1 cellular context compared by ENCODE assay signal in the genomic region with DNA sequence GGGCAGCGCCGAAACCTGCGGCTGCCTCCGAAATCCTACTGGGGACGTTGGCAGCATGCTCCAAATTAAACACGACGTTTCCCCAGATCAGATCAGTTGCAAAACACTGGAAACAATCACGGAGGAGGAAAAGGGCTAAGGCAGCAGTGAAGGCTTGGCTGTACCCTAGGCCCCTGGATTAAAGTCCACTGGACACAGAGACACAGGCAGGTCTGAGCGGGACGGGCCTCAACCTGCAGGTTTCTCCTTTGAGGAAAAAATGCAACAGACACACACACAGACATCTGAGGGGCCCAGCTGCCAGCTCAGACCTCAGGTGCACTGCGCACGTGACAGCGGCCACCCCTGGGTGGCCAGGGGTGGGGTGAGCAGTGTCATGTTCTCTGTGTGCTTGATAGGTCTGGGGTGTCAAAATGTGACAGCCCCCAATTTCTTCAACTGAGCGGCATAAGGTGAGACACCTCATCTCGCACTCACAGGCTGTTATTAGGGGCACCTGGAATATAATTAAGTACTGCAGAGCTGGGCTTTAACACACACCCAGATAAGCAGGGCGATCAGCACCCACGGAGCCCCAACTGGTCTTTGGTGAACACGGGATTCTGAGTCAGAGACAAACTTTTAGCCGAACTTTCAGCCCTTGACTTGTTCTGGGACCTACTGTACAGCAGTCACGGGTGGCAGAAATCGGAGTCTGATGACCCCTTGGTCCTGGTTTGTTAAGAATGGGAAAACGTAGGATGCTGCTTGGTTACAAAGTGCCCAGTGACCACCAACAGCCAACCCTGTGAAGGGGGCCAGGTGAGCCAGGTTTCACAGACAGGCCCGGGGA.
TF ChIP-seq lines count a peak whose summit lies in the region.

No MANE protein-coding gene starts in this region.

TF ChIP-seq in HepG2, 621 proteins besides CTCF, POLR2A, EP300 and RAD21 (continued from another document and continues in another):
- TF ChIP-seq, protein P1, sequence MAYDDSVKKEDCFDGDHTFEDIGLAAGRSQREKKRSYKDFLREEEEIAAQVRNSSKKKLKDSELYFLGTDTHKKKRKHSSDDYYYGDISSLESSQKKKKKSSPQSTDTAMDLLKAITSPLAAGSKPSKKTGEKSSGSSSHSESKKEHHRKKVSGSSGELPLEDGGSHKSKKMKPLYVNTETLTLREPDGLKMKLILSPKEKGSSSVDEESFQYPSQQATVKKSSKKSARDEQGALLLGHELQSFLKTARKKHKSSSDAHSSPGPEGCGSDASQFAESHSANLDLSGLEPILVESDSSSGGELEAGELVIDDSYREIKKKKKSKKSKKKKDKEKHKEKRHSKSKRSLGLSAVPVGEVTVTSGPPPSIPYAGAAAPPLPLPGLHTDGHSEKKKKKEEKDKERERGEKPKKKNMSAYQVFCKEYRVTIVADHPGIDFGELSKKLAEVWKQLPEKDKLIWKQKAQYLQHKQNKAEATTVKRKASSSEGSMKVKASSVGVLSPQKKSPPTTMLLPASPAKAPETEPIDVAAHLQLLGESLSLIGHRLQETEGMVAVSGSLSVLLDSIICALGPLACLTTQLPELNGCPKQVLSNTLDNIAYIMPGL (CRISPR knock-in tag; IDR thresholded peaks at IDR 0.05; ENCODE audit: borderline replicate concordance in 1 of 2, low read depth in 1 of 2): peak; percentile 38 to 59; a peak in 3 of 4 replicates
- TF ChIP-seq ZSCAN21 (CRISPR knock-in tag; IDR thresholded peaks at IDR 0.05; ENCODE audit: borderline replicate concordance): 0 out of 2 replicates have a peak, but pooled peaks have one; percentile 37
- TF ChIP-seq, protein P2, sequence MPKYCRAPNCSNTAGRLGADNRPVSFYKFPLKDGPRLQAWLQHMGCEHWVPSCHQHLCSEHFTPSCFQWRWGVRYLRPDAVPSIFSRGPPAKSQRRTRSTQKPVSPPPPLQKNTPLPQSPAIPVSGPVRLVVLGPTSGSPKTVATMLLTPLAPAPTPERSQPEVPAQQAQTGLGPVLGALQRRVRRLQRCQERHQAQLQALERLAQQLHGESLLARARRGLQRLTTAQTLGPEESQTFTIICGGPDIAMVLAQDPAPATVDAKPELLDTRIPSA (CRISPR knock-in tag; IDR thresholded peaks at IDR 0.05; ENCODE audit: borderline replicate concordance): no peak
- TF ChIP-seq HMG20B (CRISPR knock-in tag; conservative IDR thresholded peaks at IDR 0.05): peak; percentile 72
- TF ChIP-seq ZNF331 (CRISPR knock-in tag; IDR thresholded peaks at IDR 0.05): 0 out of 2 replicates have a peak, but pooled peaks have one; percentile 29
- peak; percentile 54 for TF ChIP-seq BORCS8-MEF2B (CRISPR knock-in tag; IDR thresholded peaks at IDR 0.05)
- peak; percentile 74; the same call in 1 of the 2 replicates for TF ChIP-seq CREM (IDR thresholded peaks at IDR 0.05)
- no peak for TF ChIP-seq CREM (CRISPR knock-in tag; IDR thresholded peaks at IDR 0.05)
- TF ChIP-seq, protein P3, sequence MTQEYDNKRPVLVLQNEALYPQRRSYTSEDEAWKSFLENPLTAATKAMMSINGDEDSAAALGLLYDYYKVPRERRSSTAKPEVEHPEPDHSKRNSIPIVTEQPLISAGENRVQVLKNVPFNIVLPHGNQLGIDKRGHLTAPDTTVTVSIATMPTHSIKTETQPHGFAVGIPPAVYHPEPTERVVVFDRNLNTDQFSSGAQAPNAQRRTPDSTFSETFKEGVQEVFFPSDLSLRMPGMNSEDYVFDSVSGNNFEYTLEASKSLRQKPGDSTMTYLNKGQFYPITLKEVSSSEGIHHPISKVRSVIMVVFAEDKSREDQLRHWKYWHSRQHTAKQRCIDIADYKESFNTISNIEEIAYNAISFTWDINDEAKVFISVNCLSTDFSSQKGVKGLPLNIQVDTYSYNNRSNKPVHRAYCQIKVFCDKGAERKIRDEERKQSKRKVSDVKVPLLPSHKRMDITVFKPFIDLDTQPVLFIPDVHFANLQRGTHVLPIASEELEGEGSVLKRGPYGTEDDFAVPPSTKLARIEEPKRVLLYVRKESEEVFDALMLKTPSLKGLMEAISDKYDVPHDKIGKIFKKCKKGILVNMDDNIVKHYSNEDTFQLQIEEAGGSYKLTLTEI (CRISPR knock-in tag; conservative IDR thresholded peaks at IDR 0.05): no peak
- peak; percentile 7; the same call in 1 of the 2 replicates for TF ChIP-seq ZNF782 (CRISPR knock-in tag; IDR thresholded peaks at IDR 0.05; ENCODE audit: borderline replicate concordance)
- TF ChIP-seq ZSCAN31 (CRISPR knock-in tag; IDR thresholded peaks at IDR 0.05; ENCODE audit: low read depth): no peak
- TF ChIP-seq ELF1 (CRISPR knock-in tag; IDR thresholded peaks at IDR 0.05): peak; percentile 58
- TF ChIP-seq MEIS1 (CRISPR knock-in tag; IDR thresholded peaks at IDR 0.05; ENCODE audit: borderline replicate concordance): no peak
- TF ChIP-seq, protein P4, sequence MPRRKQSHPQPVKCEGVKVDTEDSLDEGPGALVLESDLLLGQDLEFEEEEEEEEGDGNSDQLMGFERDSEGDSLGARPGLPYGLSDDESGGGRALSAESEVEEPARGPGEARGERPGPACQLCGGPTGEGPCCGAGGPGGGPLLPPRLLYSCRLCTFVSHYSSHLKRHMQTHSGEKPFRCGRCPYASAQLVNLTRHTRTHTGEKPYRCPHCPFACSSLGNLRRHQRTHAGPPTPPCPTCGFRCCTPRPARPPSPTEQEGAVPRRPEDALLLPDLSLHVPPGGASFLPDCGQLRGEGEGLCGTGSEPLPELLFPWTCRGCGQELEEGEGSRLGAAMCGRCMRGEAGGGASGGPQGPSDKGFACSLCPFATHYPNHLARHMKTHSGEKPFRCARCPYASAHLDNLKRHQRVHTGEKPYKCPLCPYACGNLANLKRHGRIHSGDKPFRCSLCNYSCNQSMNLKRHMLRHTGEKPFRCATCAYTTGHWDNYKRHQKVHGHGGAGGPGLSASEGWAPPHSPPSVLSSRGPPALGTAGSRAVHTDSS (CRISPR knock-in tag; conservative IDR thresholded peaks at IDR 0.05): no peak
- TF ChIP-seq ZNF619 (CRISPR knock-in tag; IDR thresholded peaks at IDR 0.05): no peak
- TF ChIP-seq MIXL1 (CRISPR knock-in tag; IDR thresholded peaks at IDR 0.05): peak; percentile 79; the same call in 1 of the 2 replicates
- TF ChIP-seq ZNF83 (CRISPR knock-in tag; IDR thresholded peaks at IDR 0.05; ENCODE audit: borderline replicate concordance): no peak
- TF ChIP-seq, protein P5, sequence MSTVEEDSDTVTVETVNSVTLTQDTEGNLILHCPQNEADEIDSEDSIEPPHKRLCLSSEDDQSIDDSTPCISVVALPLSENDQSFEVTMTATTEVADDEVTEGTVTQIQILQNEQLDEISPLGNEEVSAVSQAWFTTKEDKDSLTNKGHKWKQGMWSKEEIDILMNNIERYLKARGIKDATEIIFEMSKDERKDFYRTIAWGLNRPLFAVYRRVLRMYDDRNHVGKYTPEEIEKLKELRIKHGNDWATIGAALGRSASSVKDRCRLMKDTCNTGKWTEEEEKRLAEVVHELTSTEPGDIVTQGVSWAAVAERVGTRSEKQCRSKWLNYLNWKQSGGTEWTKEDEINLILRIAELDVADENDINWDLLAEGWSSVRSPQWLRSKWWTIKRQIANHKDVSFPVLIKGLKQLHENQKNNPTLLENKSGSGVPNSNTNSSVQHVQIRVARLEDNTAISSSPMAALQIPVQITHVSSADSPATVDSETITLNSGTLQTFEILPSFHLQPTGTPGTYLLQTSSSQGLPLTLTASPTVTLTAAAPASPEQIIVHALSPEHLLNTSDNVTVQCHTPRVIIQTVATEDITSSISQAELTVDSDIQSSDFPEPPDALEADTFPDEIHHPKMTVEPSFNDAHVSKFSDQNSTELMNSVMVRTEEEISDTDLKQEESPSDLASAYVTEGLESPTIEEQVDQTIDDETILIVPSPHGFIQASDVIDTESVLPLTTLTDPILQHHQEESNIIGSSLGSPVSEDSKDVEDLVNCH (CRISPR knock-in tag; IDR thresholded peaks at IDR 0.05): no peak
- peak; percentile 49; the same call in 1 of the 2 replicates for TF ChIP-seq HIVEP1 (CRISPR knock-in tag; IDR thresholded peaks at IDR 0.05)
- TF ChIP-seq JUN (CRISPR knock-in tag; IDR thresholded peaks at IDR 0.05): peak; percentile 57; the same call in 1 of the 2 replicates
- no peak for TF ChIP-seq MTF2 (CRISPR knock-in tag; IDR thresholded peaks at IDR 0.05; ENCODE audit: borderline replicate concordance)
- TF ChIP-seq, protein P6, sequence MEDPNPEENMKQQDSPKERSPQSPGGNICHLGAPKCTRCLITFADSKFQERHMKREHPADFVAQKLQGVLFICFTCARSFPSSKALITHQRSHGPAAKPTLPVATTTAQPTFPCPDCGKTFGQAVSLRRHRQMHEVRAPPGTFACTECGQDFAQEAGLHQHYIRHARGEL (CRISPR knock-in tag; IDR thresholded peaks at IDR 0.05): no peak
- TF ChIP-seq, protein P7, sequence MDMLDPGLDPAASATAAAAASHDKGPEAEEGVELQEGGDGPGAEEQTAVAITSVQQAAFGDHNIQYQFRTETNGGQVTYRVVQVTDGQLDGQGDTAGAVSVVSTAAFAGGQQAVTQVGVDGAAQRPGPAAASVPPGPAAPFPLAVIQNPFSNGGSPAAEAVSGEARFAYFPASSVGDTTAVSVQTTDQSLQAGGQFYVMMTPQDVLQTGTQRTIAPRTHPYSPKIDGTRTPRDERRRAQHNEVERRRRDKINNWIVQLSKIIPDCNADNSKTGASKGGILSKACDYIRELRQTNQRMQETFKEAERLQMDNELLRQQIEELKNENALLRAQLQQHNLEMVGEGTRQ (IDR thresholded peaks at IDR 0.05; ENCODE audit: low read depth, low read length): peak; percentile 82
- TF ChIP-seq, protein P7 (CRISPR knock-in tag; IDR thresholded peaks at IDR 0.05; ENCODE audit: borderline replicate concordance): peak; percentile 86; the same call in 1 of the 2 replicates
- TF ChIP-seq SOX6 (IDR thresholded peaks at IDR 0.05): no peak
- peak; percentile 86 for TF ChIP-seq SOX6 (CRISPR knock-in tag; IDR thresholded peaks at IDR 0.05)
- TF ChIP-seq ZNF235 (CRISPR knock-in tag; IDR thresholded peaks at IDR 0.05; ENCODE audit: borderline replicate concordance): no peak
- TF ChIP-seq SRSF4 (IDR thresholded peaks at IDR 0.05; ENCODE audit: low read depth, low read length, poor library complexity, severe bottlenecking): no peak
- no peak for TF ChIP-seq IRX3 (CRISPR knock-in tag; IDR thresholded peaks at IDR 0.05; ENCODE audit: borderline replicate concordance, low read depth)
- no peak for TF ChIP-seq ZFP36 (IDR thresholded peaks at IDR 0.05; ENCODE audit: borderline replicate concordance, low read depth, low read length, partially characterized antibody)
- TF ChIP-seq, protein P8, sequence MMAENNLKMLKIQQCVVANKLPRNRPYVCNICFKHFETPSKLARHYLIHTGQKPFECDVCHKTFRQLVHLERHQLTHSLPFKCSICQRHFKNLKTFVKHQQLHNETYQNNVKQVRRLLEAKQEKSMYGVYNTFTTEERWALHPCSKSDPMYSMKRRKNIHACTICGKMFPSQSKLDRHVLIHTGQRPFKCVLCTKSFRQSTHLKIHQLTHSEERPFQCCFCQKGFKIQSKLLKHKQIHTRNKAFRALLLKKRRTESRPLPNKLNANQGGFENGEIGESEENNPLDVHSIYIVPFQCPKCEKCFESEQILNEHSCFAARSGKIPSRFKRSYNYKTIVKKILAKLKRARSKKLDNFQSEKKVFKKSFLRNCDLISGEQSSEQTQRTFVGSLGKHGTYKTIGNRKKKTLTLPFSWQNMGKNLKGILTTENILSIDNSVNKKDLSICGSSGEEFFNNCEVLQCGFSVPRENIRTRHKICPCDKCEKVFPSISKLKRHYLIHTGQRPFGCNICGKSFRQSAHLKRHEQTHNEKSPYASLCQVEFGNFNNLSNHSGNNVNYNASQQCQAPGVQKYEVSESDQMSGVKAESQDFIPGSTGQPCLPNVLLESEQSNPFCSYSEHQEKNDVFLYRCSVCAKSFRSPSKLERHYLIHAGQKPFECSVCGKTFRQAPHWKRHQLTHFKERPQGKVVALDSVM (CRISPR knock-in tag; IDR thresholded peaks at IDR 0.05): peak; percentile 60
- TF ChIP-seq FOXK1 (CRISPR knock-in tag; IDR thresholded peaks at IDR 0.05; ENCODE audit: borderline replicate concordance, low read depth): peak; percentile 82; the same call in 1 of the 2 replicates
- TF ChIP-seq, protein P9, sequence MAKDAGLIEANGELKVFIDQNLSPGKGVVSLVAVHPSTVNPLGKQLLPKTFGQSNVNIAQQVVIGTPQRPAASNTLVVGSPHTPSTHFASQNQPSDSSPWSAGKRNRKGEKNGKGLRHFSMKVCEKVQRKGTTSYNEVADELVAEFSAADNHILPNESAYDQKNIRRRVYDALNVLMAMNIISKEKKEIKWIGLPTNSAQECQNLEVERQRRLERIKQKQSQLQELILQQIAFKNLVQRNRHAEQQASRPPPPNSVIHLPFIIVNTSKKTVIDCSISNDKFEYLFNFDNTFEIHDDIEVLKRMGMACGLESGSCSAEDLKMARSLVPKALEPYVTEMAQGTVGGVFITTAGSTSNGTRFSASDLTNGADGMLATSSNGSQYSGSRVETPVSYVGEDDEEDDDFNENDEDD (CRISPR knock-in tag; IDR thresholded peaks at IDR 0.05; ENCODE audit: borderline replicate concordance): peak; percentile 79; the same call in 1 of the 2 replicates
- TF ChIP-seq ZNF263 (CRISPR knock-in tag; IDR thresholded peaks at IDR 0.05): peak; percentile 46; the same call in 1 of the 2 replicates
- TF ChIP-seq PLRG1 (conservative IDR thresholded peaks at IDR 0.05): no peak
- TF ChIP-seq SSRP1 (CRISPR knock-in tag; IDR thresholded peaks at IDR 0.05): no peak
- TF ChIP-seq NFYC (CRISPR knock-in tag; IDR thresholded peaks at IDR 0.05): no peak
- peak; percentile 46 for TF ChIP-seq TBL1XR1 (IDR thresholded peaks at IDR 0.05; ENCODE audit: borderline replicate concordance, low read length, partially characterized antibody)
- peak; percentile 84 for TF ChIP-seq RARA (CRISPR knock-in tag; IDR thresholded peaks at IDR 0.05)
- TF ChIP-seq IRF2 (CRISPR knock-in tag; IDR thresholded peaks at IDR 0.05): peak; percentile 66; the same call in 1 of the 2 replicates
